In the genomic region with DNA sequence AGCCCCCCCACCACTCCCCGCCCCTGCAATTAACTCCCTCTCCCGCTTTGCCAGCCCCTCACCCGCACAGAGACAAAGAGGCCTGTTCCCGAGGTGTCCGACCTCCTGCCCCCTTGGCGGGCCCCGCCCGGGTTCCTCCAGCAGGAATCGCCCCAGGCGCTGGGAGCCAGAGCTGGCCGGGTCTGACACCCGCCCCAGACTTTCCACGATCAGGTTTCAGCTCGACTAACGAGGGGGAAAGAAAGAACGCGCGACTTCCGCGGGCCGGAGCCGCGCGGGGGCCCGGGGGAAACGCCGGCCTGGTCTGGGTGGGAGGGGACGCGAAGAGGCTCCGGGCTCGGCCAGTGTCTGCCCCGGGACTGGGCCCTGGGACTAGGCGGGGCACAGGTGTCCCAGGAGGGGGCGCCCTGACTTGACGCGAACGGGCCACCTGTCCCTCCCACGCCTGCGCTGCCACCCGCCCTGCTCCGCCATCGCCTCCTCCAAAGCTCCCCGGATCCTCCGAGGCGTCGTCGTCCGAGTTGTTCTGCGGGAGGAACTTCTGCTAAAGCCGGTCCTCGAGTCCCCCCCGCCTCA, we compare ENCODE assay signal across 8 cellular contexts. TPM values are rescaled to one million over a fixed set of nuclear protein-coding genes. Genes with fewer than 3 reads are reported as not detected.
DNase-seq lines count a peak whose midpoint lies in the region; ATAC-seq and TF ChIP-seq lines count a peak whose summit lies in the region.

No MANE protein-coding gene starts in this region.

- intact Hi-C loops in left ventricle myocardium inferior (cut with micrococcal nuclease) = loop anchor here (10.0 kb wide), 1 partner anchor 58 kb away; the partner anchor contains the start of gene SERTAD4
- intact Hi-C loops in sciatic nerve (cut with DNase I) = no loop called here

- TF ChIP-seq CTCF in left ventricle myocardium inferior (IDR thresholded peaks at IDR 0.05; ENCODE audit: borderline replicate concordance) = peak; percentile 54

- H3K4me3 ChIP-seq in left ventricle myocardium inferior = peak overlapping the region; percentile 63

- no peaks in the 10 kb centered on the region for H3K4me1 Mint-ChIP-seq in activated naive CD4-positive, alpha-beta T cell treated with anti-CD3 and anti-CD28 coated beads, Interleukin-2, amount 50 U/mL, for 24 hours

- no peak overlapping the region for H3K27ac Mint-ChIP-seq in activated naive CD4-positive, alpha-beta T cell treated with anti-CD3 and anti-CD28 coated beads, Interleukin-2, amount 50 U/mL, for 24 hours

- H3K4me1 ChIP-seq in left ventricle myocardium inferior = peaks cover 52% of the 10 kb centered on the region

- H3K36me3 Mint-ChIP-seq in activated naive CD4-positive, alpha-beta T cell treated with anti-CD3 and anti-CD28 coated beads, Interleukin-2, amount 50 U/mL, for 24 hours = peaks cover 1% of the 10 kb centered on the region

- H3K4me3 Mint-ChIP-seq in activated naive CD4-positive, alpha-beta T cell treated with anti-CD3 and anti-CD28 coated beads, Interleukin-2, amount 50 U/mL, for 24 hours = peak overlapping the region; percentile 24

- peaks cover 6% of the 10 kb centered on the region for H3K27me3 ChIP-seq in left ventricle myocardium inferior (ENCODE audit: low read depth)

- peaks cover 42% of the 10 kb centered on the region for H3K27me3 Mint-ChIP-seq in activated naive CD4-positive, alpha-beta T cell treated with anti-CD3 and anti-CD28 coated beads, Interleukin-2, amount 50 U/mL, for 24 hours

- H3K9me3 Mint-ChIP-seq in activated naive CD4-positive, alpha-beta T cell treated with anti-CD3 and anti-CD28 coated beads, Interleukin-2, amount 50 U/mL, for 24 hours = no peaks in the 10 kb centered on the region

- no peaks in the 10 kb centered on the region for H3K9me3 ChIP-seq in left ventricle myocardium inferior (replicated peaks)

- H3K36me3 ChIP-seq in left ventricle myocardium inferior = no peaks in the 10 kb centered on the region

- ATAC-seq in GM21723 (IDR thresholded peaks at IDR 0.05; ENCODE audit: unreplicated experiment) = peak; percentile 78
- ATAC-seq in sciatic nerve = peak; percentile 55
- ATAC-seq in HG03565 (IDR thresholded peaks at IDR 0.05; ENCODE audit: unreplicated experiment) = no peak

- H3K27ac ChIP-seq in left ventricle myocardium inferior (replicated peaks) = peak overlapping the region; percentile 75

- DNase-seq in DMS 273 (lab: John Stamatoyannopoulos, UW; ENCODE audit: unreplicated experiment) = peak; percentile 87
- peak; percentile 37 for DNase-seq in NCI-H510A treated with DMSO at 0.1 percent for 48 hours (lab: John Stamatoyannopoulos, UW)
- peak; percentile 64 for DNase-seq in left ventricle myocardium inferior
- peak; percentile 81 for DNase-seq in sciatic nerve (ENCODE audit: low spot score)
- DNase-seq in HUDEP-2 (lab: John Stamatoyannopoulos, UW; ENCODE audit: unreplicated experiment in 76 of 76) = no peak

RNA-seq across cellular contexts. Expression of gene HHAT, which starts 36.3 kb away (rescaled TPM):
- total RNA-seq in left ventricle myocardium inferior (2.1 TPM), sciatic nerve (7.7 TPM)

RNA-seq across cellular contexts. Expression of gene SERTAD4, which starts 59.8 kb away (rescaled TPM):
- 4.6 TPM for total RNA-seq in left ventricle myocardium inferior
- total RNA-seq in sciatic nerve = 9.5 TPM

Comparison
In these comparisons a context has a peak if more than half of its experiments do, and no peak if none do; other contexts are left out.
1. DNase-seq: peak in DMS 273 (single experiment), NCI-H510A treated with DMSO at 0.1 percent for 48 hours (single experiment), left ventricle myocardium inferior (single experiment) and sciatic nerve (single experiment); none in HUDEP-2 (0 of 76).